20 cellular contexts compared by ENCODE assay signal in the genomic region with DNA sequence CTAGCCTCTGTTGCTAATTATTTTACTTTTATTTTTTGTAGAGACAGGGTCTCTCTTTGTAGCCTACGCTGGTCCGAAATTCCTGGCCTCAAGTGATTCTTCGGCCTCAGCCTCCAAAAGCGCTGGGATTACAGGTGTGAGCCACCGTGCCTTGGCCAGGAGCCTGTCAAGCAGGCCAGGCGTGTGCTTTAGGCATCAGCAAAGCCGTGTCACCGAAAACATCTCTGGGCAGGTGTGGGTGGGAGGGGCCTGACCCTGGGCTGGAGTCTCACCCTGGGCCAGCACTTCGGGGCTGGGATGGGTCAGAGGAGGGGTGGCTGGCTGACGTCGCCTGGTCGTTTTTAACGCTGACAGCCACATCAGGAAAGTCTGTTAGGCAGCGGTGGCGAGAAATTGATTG.
DNase-seq lines count a peak whose midpoint lies in the region; ATAC-seq, FAIRE-seq and TF ChIP-seq lines count a peak whose summit lies in the region.
"Had no signal": no experiment of that assay in that cellular context is flagged by ENCODE, and none has a peak within 500 bp of the region (broad histone marks: within the 10 kb centered on the region; RNA-seq: fewer than 3 reads in every experiment).

No MANE protein-coding gene starts in this region.

- DNase-seq in BE2C (peak; percentile 4), ELF-1 (ENCODE audit: low read depth, low spot score) (peak; percentile 32), H1 (ENCODE audit: low read depth in 1 of 2, low spot score in 2 of 2) (peak in 1 of 2 experiments; percentile 47), nephron progenitor cell (peak; percentile 40), NCI-H524 (lab: John Stamatoyannopoulos, UW) (no peak)
- no peak for DNase-seq in activated CD4-positive, alpha-beta T cell treated with anti-CD3 and anti-CD28 coated beads, Interleukin-2, amount 50 U/mL, for 4 hours
- DNase-seq: CD4-positive, alpha-beta T cell; COR-L47; DMS 273 treated with DMSO at 0.1 percent for 48 hours; DMS79 treated with DMSO at 0.1 percent for 48 hours; Kasumi-1; NCI-H1694; NCI-H2081 treated with DMSO at 0.1 percent for 48 hours; NCI-H2171 treated with DMSO at 0.1 percent for 48 hours; NCI-H446; NCI-H526 treated with DMSO at 0.1 percent for 48 hours; SHP77 treated with DMSO at 0.1 percent for 48 hours had no signal

- ATAC-seq in GM19328 (IDR thresholded peaks at IDR 0.05; ENCODE audit: unreplicated experiment) = no peak
- ATAC-seq: GM12878, HCT116 had no signal

- no peak overlapping the region for H2BK5ac ChIP-seq in H1 (ENCODE audit: low read depth, low read length)

- no peak overlapping the region for H3K23ac ChIP-seq in H1 (ENCODE audit: insufficient read length)

- no peaks in the 10 kb centered on the region for H3K79me1 ChIP-seq in H1 (ENCODE audit: low read depth, low read length)

- no peaks in the 10 kb centered on the region for H3K4me1 ChIP-seq in BE2C
- H3K4me1 ChIP-seq in H1 (replicated peaks in 1 of 4; ENCODE audit: control insufficient read depth in 3 of 4, insufficient read depth in 4 of 4, low read length in 3 of 4) = no peaks in the 10 kb centered on the region; a peak in 2 of 7 replicates

- H2BK12ac ChIP-seq in H1 (ENCODE audit: low read depth, low read length) = no peak overlapping the region

- no peak overlapping the region for H3K4me3 Mint-ChIP-seq in nephron progenitor cell
- H3K4me3 Mint-ChIP-seq: CD4-positive, alpha-beta T cell had no signal

- H3K4me3 ChIP-seq in BE2C (ENCODE audit: low read depth, low read length) (no peak overlapping the region), H1 (ENCODE audit: extremely low read depth in 1 of 4, insufficient read depth in 2 of 4, low read depth in 3 of 4, low read length in 4 of 4) (no peak overlapping the region)
- H3K4me3 ChIP-seq: GM12878 had no signal

- H4K5ac ChIP-seq in H1 (ENCODE audit: insufficient read length, low read depth, low read length) = no peak overlapping the region

- peak overlapping the region; percentile 45; the same call in 1 of the 2 replicates for H4K8ac ChIP-seq in H1 (ENCODE audit: extremely low read depth, insufficient read depth, low read length)

- H2AK5ac ChIP-seq in H1 (ENCODE audit: low read depth, low read length) = no peak overlapping the region

- no peak overlapping the region for H3K14ac ChIP-seq in H1 (ENCODE audit: insufficient read length)

- no peak for TF ChIP-seq EP300 in H1 (IDR thresholded peaks at IDR 0.05; ENCODE audit: borderline replicate concordance in 1 of 2, low read depth in 2 of 2, low read length in 2 of 2)

- no peak overlapping the region for H3K9ac ChIP-seq in H1 (replicated peaks in 1 of 4; ENCODE audit: extremely low read depth in 1 of 4, low read depth in 3 of 4, low read length in 3 of 4)

- H4K91ac ChIP-seq in H1 (replicated peaks; ENCODE audit: insufficient read length, low read length) = no peak overlapping the region

- peaks cover under 1% of the 10 kb centered on the region for H3K27me3 Mint-ChIP-seq in nephron progenitor cell (ENCODE audit: low read depth, poor library complexity)

- H3K36me3 Mint-ChIP-seq in nephron progenitor cell (ENCODE audit: low read depth) = no peaks in the 10 kb centered on the region

- peaks cover 30% of the 10 kb centered on the region for H3K27me3 ChIP-seq in BE2C
- H3K27me3 ChIP-seq in H1 (replicated peaks in 1 of 4; ENCODE audit: control insufficient read depth in 3 of 4, extremely low read depth in 1 of 4, insufficient read depth in 3 of 4, low read length in 3 of 4) = no peaks in the 10 kb centered on the region

- no peak overlapping the region for H2AFZ ChIP-seq in H1 (ENCODE audit: low read length)

- POLR2A ChIA-PET in H1 (lab: Charles Lee; ENCODE audit: partially characterized antibody) = no interaction called here

- H2BK15ac ChIP-seq in H1 (ENCODE audit: low read length) = no peak overlapping the region

- no peaks in the 10 kb centered on the region for H3K9me3 Mint-ChIP-seq in nephron progenitor cell
- H3K9me3 Mint-ChIP-seq: CD4-positive, alpha-beta T cell had no signal

- 90% methylated on average over 14 of the region's 15 CpGs; no CpG with 5 or more reads in 1 of the 2 experiments for WGBS in H1 (ENCODE audit: extremely low coverage in 1 of 2, insufficient coverage in 1 of 2, insufficient read length in 1 of 2, insufficient replicate concordance in 2 of 2, low coverage in 1 of 2, low lambda C conversion rate in 2 of 2, missing lambda C conversion rate in 1 of 2), 2 experiments

- H2BK20ac ChIP-seq in H1 (ENCODE audit: low read length) = no peak overlapping the region

- H3K27ac ChIP-seq in H1 (ENCODE audit: low read depth, low read length) = no peak overlapping the region

- no peak overlapping the region for H3K4me2 ChIP-seq in H1 (ENCODE audit: insufficient read depth in 1 of 2, low read depth in 2 of 2, low read length in 2 of 2)

- peaks cover 8% of the 10 kb centered on the region; the same call in 1 of the 2 replicates for H3K23me2 ChIP-seq in H1 (ENCODE audit: low read depth, low read length)

- CTCF ChIA-PET in H1 (lab: Charles Lee; ENCODE audit: partially characterized antibody) = interaction anchor here (0.6 kb wide), 1 partner anchor 108 kb away, joined by 5 read pairs; no protein-coding TSS in a partner anchor

- no peak overlapping the region for H3K4ac ChIP-seq in H1 (replicated peaks; ENCODE audit: insufficient read length, low read depth, low read length)

- peak overlapping the region; percentile 85 for H3K27ac Mint-ChIP-seq in nephron progenitor cell
- H3K27ac Mint-ChIP-seq: CD4-positive, alpha-beta T cell had no signal

- H3K36me3 ChIP-seq in BE2C = no peaks in the 10 kb centered on the region
- no peaks in the 10 kb centered on the region for H3K36me3 ChIP-seq in H1 (ENCODE audit: control insufficient read depth in 2 of 4, insufficient read depth in 4 of 4, low read length in 3 of 4)

- H3K79me2 ChIP-seq in H1 (ENCODE audit: control insufficient read depth in 1 of 2, insufficient read depth in 2 of 2, low read length in 2 of 2) = no peaks in the 10 kb centered on the region

- H3K18ac ChIP-seq in H1 (ENCODE audit: extremely low read depth, low read length) = no peak overlapping the region

- H3K4me1 Mint-ChIP-seq in nephron progenitor cell = peaks cover 40% of the 10 kb centered on the region

- H3K9me3 ChIP-seq in BE2C (no peaks in the 10 kb centered on the region; the same call in 1 of the 2 replicates), H1 (ENCODE audit: insufficient read depth in 2 of 2, low read depth in 1 of 2, low read length in 1 of 2) (no peaks in the 10 kb centered on the region)

- TF ChIP-seq RAD21 in H1 (IDR thresholded peaks at IDR 0.05 in 1 of 2, conservative IDR thresholded peaks at IDR 0.05 in 1 of 2; ENCODE audit: low read depth in 2 of 2, low read length in 2 of 2) = no peak

- no peak overlapping the region for H2BK120ac ChIP-seq in H1 (replicated peaks; ENCODE audit: low read depth, low read length)

- TF ChIP-seq CTCF in BE2C (IDR thresholded peaks at IDR 0.05; ENCODE audit: low read depth, low read length) = no peak
- no peak for TF ChIP-seq CTCF in H1 (IDR thresholded peaks at IDR 0.05; ENCODE audit: control extremely low read depth in 1 of 3, insufficient read depth in 1 of 3, low read depth in 1 of 3, low read length in 3 of 3)
- TF ChIP-seq CTCF in nephron progenitor cell (IDR thresholded peaks at IDR 0.05) = no peak

- no peak for TF ChIP-seq POLR2A in H1 (IDR thresholded peaks at IDR 0.05; ENCODE audit: control extremely low read depth in 1 of 2, low read depth in 2 of 2, low read length in 2 of 2)

- no peak overlapping the region for H3K56ac ChIP-seq in H1 (replicated peaks; ENCODE audit: insufficient read length, low read depth, low read length)

- H4K20me1 ChIP-seq in H1 (replicated peaks in 1 of 2; ENCODE audit: control insufficient read depth in 1 of 2, insufficient read depth in 2 of 2, low read length in 2 of 2) = peaks cover 0 to 5% of the 10 kb centered on the region in 2 experiments

- FAIRE-seq in H1 (lab: Jason Lieb, UNC) = no peak
- FAIRE-seq: GM12878 had no signal

TF ChIP-seq in H1, 55 proteins besides CTCF, POLR2A, EP300 and RAD21:
- no peak for TF ChIP-seq BCL11A (IDR thresholded peaks at IDR 0.05; ENCODE audit: low read depth in 2 of 2, low read length in 2 of 2)
- no peak for TF ChIP-seq SP4 (IDR thresholded peaks at IDR 0.05; ENCODE audit: low read length)
- TF ChIP-seq EGR1 (IDR thresholded peaks at IDR 0.05; ENCODE audit: borderline replicate concordance, low read depth, low read length) = no peak

Comparison
In these comparisons a context has a peak if more than half of its experiments do, and no peak if none do; other contexts are left out.
1. DNase-seq: peak in BE2C (single experiment), ELF-1 (single experiment) and nephron progenitor cell (single experiment); none in activated CD4-positive, alpha-beta T cell treated with anti-CD3 and anti-CD28 coated beads, Interleukin-2, amount 50 U/mL, for 4 hours (0 of 2) and NCI-H524 (0 of 2).